ENCODE assay signal across 8 cellular contexts in the genomic region with DNA sequence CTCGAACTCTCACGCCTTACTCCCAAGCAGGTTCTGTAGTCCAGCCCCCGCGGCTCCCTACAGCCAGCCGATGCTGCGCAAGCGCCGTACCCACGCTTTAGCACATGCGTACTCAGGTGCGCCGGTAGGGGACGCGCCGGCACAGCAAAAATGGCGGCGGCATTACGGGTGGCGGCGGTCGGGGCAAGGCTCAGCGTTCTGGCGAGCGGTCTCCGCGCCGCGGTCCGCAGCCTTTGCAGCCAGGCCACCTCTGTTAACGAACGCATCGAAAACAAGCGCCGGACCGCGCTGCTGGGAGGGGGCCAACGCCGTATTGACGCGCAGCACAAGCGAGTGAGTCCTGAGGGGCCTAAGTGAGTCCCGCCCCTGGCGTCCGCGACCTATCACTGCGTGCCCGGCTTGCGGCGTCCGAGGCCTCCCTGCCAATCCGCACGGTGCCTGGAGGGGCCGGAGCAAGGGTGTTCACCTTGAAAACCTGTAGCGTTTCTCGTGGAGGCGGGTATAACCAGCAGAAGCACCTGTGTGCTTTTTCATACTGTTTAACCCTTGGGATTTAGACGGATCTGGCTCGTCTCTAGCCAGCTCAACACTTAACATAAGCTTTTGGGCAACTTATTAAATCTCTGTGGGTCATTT. TPM values are rescaled to one million over a fixed set of nuclear protein-coding genes. Genes with fewer than 3 reads are reported as not detected.
DNase-seq lines count a peak whose midpoint lies in the region; TF ChIP-seq lines count a peak whose summit lies in the region.

TSS of gene PCCB (plus strand) at position 115 of the 636 bp plus-strand sequence. CDS start at position 151, 36 bp downstream.

- no peaks in the 10 kb centered on the region for H3K9me3 ChIP-seq in suprapubic skin

- TF ChIP-seq CTCF in HFFc6 (IDR thresholded peaks at IDR 0.05) (peak; percentile 88), suprapubic skin (IDR thresholded peaks at IDR 0.05) (peak; percentile 71 to 85)

- no peak for TF ChIP-seq POLR2A in suprapubic skin (IDR thresholded peaks at IDR 0.05)

- 0 out of 2 replicates have a peak, but pooled peaks cover 2% of the 10 kb centered on the region for H3K27me3 Mint-ChIP-seq in HFFc6 (ENCODE audit: insufficient read depth)
- H3K27me3 Mint-ChIP-seq in activated naive CD4-positive, alpha-beta T cell treated with anti-CD3 and anti-CD28 coated beads, Interleukin-2, amount 10 ng/mL, durations not matched to agents 7 days and 5 days = peaks cover 4% of the 10 kb centered on the region

- peak; percentile 89 for DNase-seq in HFFc6
- peak; percentile 98 for DNase-seq in NAMALWA (ENCODE audit: low spot score)
- peak; percentile 96 for DNase-seq in SK-N-DZ (ENCODE audit: low spot score)
- peak; percentile 94 for DNase-seq in activated naive CD4-positive, alpha-beta T cell treated with anti-CD3 and anti-CD28 coated beads, Interleukin-2, amount 10 ng/mL, durations not matched to agents 7 days and 5 days
- DNase-seq in germinal center (ENCODE audit: low spot score) = peak; percentile 95
- DNase-seq in nucleus accumbens (lab: John Stamatoyannopoulos, UW) = peak; percentile 28 to 98 (median 90)
- DNase-seq in suprapubic skin (ENCODE audit: low spot score in 2 of 2) = peak; percentile 96

- no peaks in the 10 kb centered on the region for H3K9me3 Mint-ChIP-seq in HFFc6
- H3K9me3 Mint-ChIP-seq in activated naive CD4-positive, alpha-beta T cell treated with anti-CD3 and anti-CD28 coated beads, Interleukin-2, amount 10 ng/mL, durations not matched to agents 7 days and 5 days = no peaks in the 10 kb centered on the region

- H3K27me3 ChIP-seq in suprapubic skin = no peaks in the 10 kb centered on the region

- CTCF ChIA-PET in activated naive CD4-positive, alpha-beta T cell treated with anti-CD3 and anti-CD28 coated beads, Interleukin-2, amount 10 ng/mL, durations not matched to agents 7 days and 5 days (lab: Charles Lee) = interaction anchor here (0.6 to 2.3 kb wide), 5 partner anchors 53 to 764 kb away, joined by 3 to 13 read pairs (median 3); partner anchors contain the start of gene STAG1

- H3K4me1 ChIP-seq in suprapubic skin = peaks cover 19% of the 10 kb centered on the region

- peak within 1 kb of the TSS; percentile 87 for H3K27ac ChIP-seq in suprapubic skin

- peaks cover 19% of the 10 kb centered on the region for H3K4me1 Mint-ChIP-seq in HFFc6 (ENCODE audit: low read depth)
- peaks cover 23% of the 10 kb centered on the region for H3K4me1 Mint-ChIP-seq in activated naive CD4-positive, alpha-beta T cell treated with anti-CD3 and anti-CD28 coated beads, Interleukin-2, amount 10 ng/mL, durations not matched to agents 7 days and 5 days

- H3K36me3 Mint-ChIP-seq in HFFc6 (ENCODE audit: low read depth) = no peaks in the 10 kb centered on the region
- H3K36me3 Mint-ChIP-seq in activated naive CD4-positive, alpha-beta T cell treated with anti-CD3 and anti-CD28 coated beads, Interleukin-2, amount 10 ng/mL, durations not matched to agents 7 days and 5 days = no peaks in the 10 kb centered on the region

- H3K27ac Mint-ChIP-seq in HFFc6 = peak within 1 kb of the TSS; percentile 95
- H3K27ac Mint-ChIP-seq in activated naive CD4-positive, alpha-beta T cell treated with anti-CD3 and anti-CD28 coated beads, Interleukin-2, amount 10 ng/mL, durations not matched to agents 7 days and 5 days = peak within 1 kb of the TSS; percentile 90

- H3K4me3 ChIP-seq in GM08714 (ENCODE audit: low read length) (peak within 1 kb of the TSS; percentile 52), suprapubic skin (peak within 1 kb of the TSS; percentile 58)

- WGBS in suprapubic skin = 0% methylated on average over 19 of the region's 58 CpGs

- peak within 1 kb of the TSS; percentile 95 for H3K4me3 Mint-ChIP-seq in HFFc6
- H3K4me3 Mint-ChIP-seq in activated naive CD4-positive, alpha-beta T cell treated with anti-CD3 and anti-CD28 coated beads, Interleukin-2, amount 10 ng/mL, durations not matched to agents 7 days and 5 days = peak within 1 kb of the TSS; percentile 78

- H3K36me3 ChIP-seq in suprapubic skin = no peaks in the 10 kb centered on the region

- no peak for TF ChIP-seq EP300 in suprapubic skin (IDR thresholded peaks at IDR 0.05)

RNA-seq across cellular contexts. Expression of gene PCCB, which starts in this region (rescaled TPM):
- total RNA-seq in HFFc6 (2021; fragmentation: NEBNext Ultra II Directional; extraction: Animal tissue kit (Norgen Biotek cat#: 25700)) = 10 to 100 TPM; 32.4 to 41.1 (median 37.8) TPM
- 37.4 and 44.1 TPM in 2 replicates for polyA plus RNA-seq in SK-N-DZ (2014; cell fraction: cytosol; rRNA removed)
- 27.1 and 29.6 TPM in 2 replicates for polyA plus RNA-seq in SK-N-DZ (2014; cell fraction: nucleus; rRNA removed)
- 10 to 100 TPM; 23.0 to 34.7 (median 28.6) TPM for total RNA-seq in suprapubic skin

Comparison
In these comparisons a context has a peak if more than half of its experiments do, and no peak if none do; other contexts are left out.
1. Peak in every context shown above with its lines: DNase-seq, H3K4me3 ChIP-seq and H3K27ac ChIP-seq.